ENCODE assay signal across 1 cellular context in the genomic region with DNA sequence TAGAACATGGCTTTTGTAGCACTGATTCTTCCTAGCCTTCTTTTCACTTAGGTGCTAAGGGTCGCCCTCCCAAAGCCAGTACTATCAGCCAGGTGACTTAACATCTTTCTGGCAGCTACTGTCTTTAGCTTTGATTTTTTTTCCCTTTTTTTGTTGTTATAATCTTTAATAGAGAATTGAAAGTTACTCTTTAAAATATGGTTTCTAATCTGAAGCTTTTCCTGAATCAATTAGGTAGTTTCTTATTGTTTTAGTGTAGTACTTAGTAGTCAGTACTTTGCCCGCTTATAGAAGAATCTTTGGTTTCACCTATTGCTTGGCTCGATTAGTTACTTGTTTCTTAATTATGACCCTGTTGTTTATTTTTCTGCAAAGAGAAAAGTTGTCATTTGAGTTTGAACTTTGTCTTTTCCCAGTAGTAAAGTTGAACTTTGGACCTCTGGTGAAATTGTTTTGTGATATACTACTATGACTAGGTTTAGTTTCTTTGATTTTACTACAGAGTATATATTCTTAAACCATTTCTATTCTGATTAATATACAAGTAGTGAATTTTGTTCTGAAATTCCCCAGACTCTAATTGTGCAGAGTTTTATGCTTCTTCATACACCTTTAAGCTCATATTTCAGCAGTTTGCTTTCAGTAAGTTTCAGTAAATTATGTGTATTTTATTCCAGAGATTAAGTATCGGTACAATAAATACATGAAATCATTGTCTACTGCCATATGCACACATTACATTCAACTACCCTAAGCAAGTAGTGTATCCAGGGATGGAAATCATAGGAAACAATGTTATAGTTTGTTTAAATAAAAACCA.
TF ChIP-seq lines count a peak whose summit lies in the region.

No MANE protein-coding gene starts in this region.

TF ChIP-seq in liver, 16 proteins besides CTCF, POLR2A, EP300 and RAD21:
- TF ChIP-seq YY1 (IDR thresholded peaks at IDR 0.05) (peak; percentile 37), HNF4G (IDR thresholded peaks at IDR 0.05) (peak; percentile 85), FOXA2 (IDR thresholded peaks at IDR 0.05) (no peak), FOXA1 (IDR thresholded peaks at IDR 0.05) (no peak), JUND (IDR thresholded peaks at IDR 0.05) (peak; percentile 38 to 43), RXRA (IDR thresholded peaks at IDR 0.05) (peak; percentile 51 to 54), HNF4A (conservative IDR thresholded peaks at IDR 0.05) (peak; percentile 97 to 98), TAF1 (conservative IDR thresholded peaks at IDR 0.05) (peak; percentile 25), SP1 (IDR thresholded peaks at IDR 0.05) (peak; percentile 73)
- TF ChIP-seq, protein P1, sequence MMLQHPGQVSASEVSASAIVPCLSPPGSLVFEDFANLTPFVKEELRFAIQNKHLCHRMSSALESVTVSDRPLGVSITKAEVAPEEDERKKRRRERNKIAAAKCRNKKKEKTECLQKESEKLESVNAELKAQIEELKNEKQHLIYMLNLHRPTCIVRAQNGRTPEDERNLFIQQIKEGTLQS (IDR thresholded peaks at IDR 0.05), result no peak
- TF ChIP-seq, protein P2, sequence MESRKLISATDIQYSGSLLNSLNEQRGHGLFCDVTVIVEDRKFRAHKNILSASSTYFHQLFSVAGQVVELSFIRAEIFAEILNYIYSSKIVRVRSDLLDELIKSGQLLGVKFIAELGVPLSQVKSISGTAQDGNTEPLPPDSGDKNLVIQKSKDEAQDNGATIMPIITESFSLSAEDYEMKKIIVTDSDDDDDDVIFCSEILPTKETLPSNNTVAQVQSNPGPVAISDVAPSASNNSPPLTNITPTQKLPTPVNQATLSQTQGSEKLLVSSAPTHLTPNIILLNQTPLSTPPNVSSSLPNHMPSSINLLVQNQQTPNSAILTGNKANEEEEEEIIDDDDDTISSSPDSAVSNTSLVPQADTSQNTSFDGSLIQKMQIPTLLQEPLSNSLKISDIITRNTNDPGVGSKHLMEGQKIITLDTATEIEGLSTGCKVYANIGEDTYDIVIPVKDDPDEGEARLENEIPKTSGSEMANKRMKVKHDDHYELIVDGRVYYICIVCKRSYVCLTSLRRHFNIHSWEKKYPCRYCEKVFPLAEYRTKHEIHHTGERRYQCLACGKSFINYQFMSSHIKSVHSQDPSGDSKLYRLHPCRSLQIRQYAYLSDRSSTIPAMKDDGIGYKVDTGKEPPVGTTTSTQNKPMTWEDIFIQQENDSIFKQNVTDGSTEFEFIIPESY (IDR thresholded peaks at IDR 0.05), result peak; percentile 39
